ENCODE assay signal across 20 cellular contexts in genomic region chr1:94954292-94955220, GRCh38. TPM values are rescaled to one million over a fixed set of nuclear protein-coding genes. Genes with fewer than 3 reads are reported as not detected.
DNase-seq lines count a peak whose midpoint lies in the region; ATAC-seq, FAIRE-seq and TF ChIP-seq lines count a peak whose summit lies in the region.
"Had no signal": no experiment of that assay in that cellular context is flagged by ENCODE, and none has a peak within 500 bp of the region (broad histone marks: within the 10 kb centered on the region; RNA-seq: fewer than 3 reads in every experiment).

No MANE protein-coding gene starts in this region.

- H2AFZ ChIP-seq in neural progenitor cell (replicated peaks), result no peak overlapping the region

- peaks cover 32% of the 10 kb centered on the region for H3K4me1 Mint-ChIP-seq in neural progenitor cell
- H3K4me1 Mint-ChIP-seq: activated naive CD8-positive, alpha-beta T cell treated with anti-CD3 and anti-CD28 coated beads, Interleukin-2, amount 50 U/mL, for 24 hours had no signal

- ATAC-seq in left cardiac atrium, result peak; percentile 57 to 83
- ATAC-seq: activated naive CD8-positive, alpha-beta T cell treated with anti-CD3 and anti-CD28 coated beads, Interleukin-2, amount 50 U/mL, for 24 hours; activated T-cell treated with anti-CD3 and anti-CD28 coated beads, Interleukin-2, amount 50 U/mL, for 4 hours had no signal

- H4K20me1 ChIP-seq in neural progenitor cell (ENCODE audit: low read depth), result no peaks in the 10 kb centered on the region

- H3K27ac ChIP-seq in neural progenitor cell (peak overlapping the region; percentile 33), uterus (peak overlapping the region; percentile 53 to 59)
- H3K27ac ChIP-seq: 22Rv1, SK-N-MC, suprapubic skin had no signal

- FAIRE-seq in frontal cortex (lab: Jason Lieb, UNC), result no peak

- peaks cover 15% of the 10 kb centered on the region for H3K4me1 ChIP-seq in neural progenitor cell
- H3K4me1 ChIP-seq in uterus, result no peaks in the 10 kb centered on the region

- no peak overlapping the region for H3K4me3 ChIP-seq in neural progenitor cell
- H3K4me3 ChIP-seq in uterus, result no peak overlapping the region
- H3K4me3 ChIP-seq: SK-N-MC, suprapubic skin had no signal

- H3K9me3 Mint-ChIP-seq in neural progenitor cell, result peaks cover 2% of the 10 kb centered on the region
- H3K9me3 Mint-ChIP-seq: activated naive CD8-positive, alpha-beta T cell treated with anti-CD3 and anti-CD28 coated beads, Interleukin-2, amount 50 U/mL, for 24 hours; activated T-cell treated with anti-CD3 and anti-CD28 coated beads, Interleukin-2, amount 50 U/mL, for 4 hours had no signal

- H3K9me3 ChIP-seq in neural progenitor cell (ENCODE audit: low read depth) (no peaks in the 10 kb centered on the region), uterus (no peaks in the 10 kb centered on the region)
- H3K9me3 ChIP-seq: suprapubic skin had no signal

- no peaks in the 10 kb centered on the region for H3K36me3 ChIP-seq in neural progenitor cell
- H3K36me3 ChIP-seq in uterus, result no peaks in the 10 kb centered on the region
- H3K36me3 ChIP-seq: suprapubic skin had no signal

- H3F3A ChIP-seq in neural progenitor cell (ENCODE audit: low read depth), result peaks cover 7% of the 10 kb centered on the region

- H3K9ac ChIP-seq in neural progenitor cell, result no peak overlapping the region

- no peak overlapping the region for H3K4me3 Mint-ChIP-seq in neural progenitor cell
- H3K4me3 Mint-ChIP-seq: activated naive CD8-positive, alpha-beta T cell treated with anti-CD3 and anti-CD28 coated beads, Interleukin-2, amount 50 U/mL, for 24 hours; activated T-cell treated with anti-CD3 and anti-CD28 coated beads, Interleukin-2, amount 50 U/mL, for 4 hours had no signal

- H3K4me2 ChIP-seq in neural progenitor cell, result peak overlapping the region; percentile 12

- no peak for TF ChIP-seq POLR2A in uterus (IDR thresholded peaks at IDR 0.05)

- DNase-seq in NCI-H2107 (lab: John Stamatoyannopoulos, UW), result peak; percentile 5
- DNase-seq in NCI-H2107 treated with DMSO at 0.1 percent for 48 hours (lab: John Stamatoyannopoulos, UW; ENCODE audit: unreplicated experiment), result no peak
- DNase-seq in left cardiac atrium, result no peak
- DNase-seq in neural progenitor cell (ENCODE audit: low spot score), result peak; percentile 71
- DNase-seq in uterus, result no peak
- DNase-seq in frontal cortex (ENCODE audit: low spot score in 2 of 2), result no peak
- DNase-seq in retina, result no peak
- no peak for DNase-seq in NCI-H345 treated with DMSO at 0.1 percent for 48 hours (lab: John Stamatoyannopoulos, UW; ENCODE audit: unreplicated experiment)
- DNase-seq: activated CD4-positive, alpha-beta T cell treated with anti-CD3 and anti-CD28 coated beads, Interleukin-2, amount 50 U/mL, for 1 hour; activated naive CD8-positive, alpha-beta T cell treated with anti-CD3 and anti-CD28 coated beads, Interleukin-2, amount 50 U/mL, for 24 hours; activated T-cell treated with anti-CD3 and anti-CD28 coated beads, Interleukin-2, amount 50 U/mL, for 4 hours; C1 segment of cervical spinal cord; DMS153; GOT3; NCI-H146; NCI-H446; posterior cingulate gyrus had no signal

- TF ChIP-seq CTCF in neural progenitor cell (IDR thresholded peaks at IDR 0.05) (no peak), uterus (IDR thresholded peaks at IDR 0.05) (no peak)

- H3K27me3 ChIP-seq in neural progenitor cell, result no peaks in the 10 kb centered on the region
- no peaks in the 10 kb centered on the region for H3K27me3 ChIP-seq in uterus
- H3K27me3 ChIP-seq: suprapubic skin had no signal

- H3K79me2 ChIP-seq in neural progenitor cell (ENCODE audit: low read depth), result no peaks in the 10 kb centered on the region

- intact Hi-C loops in left cardiac atrium (cut with DNase I) (no loop called here), uterus (cut with DNase I; ENCODE audit: low total_unique reads) (no loop called here)

- peaks cover 3% of the 10 kb centered on the region for H3K27me3 Mint-ChIP-seq in neural progenitor cell (ENCODE audit: insufficient read depth, low read depth)
- H3K27me3 Mint-ChIP-seq: activated naive CD8-positive, alpha-beta T cell treated with anti-CD3 and anti-CD28 coated beads, Interleukin-2, amount 50 U/mL, for 24 hours had no signal

- peaks cover 6% of the 10 kb centered on the region for H3K36me3 Mint-ChIP-seq in neural progenitor cell

- no peak overlapping the region for H3K27ac Mint-ChIP-seq in neural progenitor cell
- H3K27ac Mint-ChIP-seq: activated naive CD8-positive, alpha-beta T cell treated with anti-CD3 and anti-CD28 coated beads, Interleukin-2, amount 50 U/mL, for 24 hours had no signal

RNA-seq across cellular contexts. Expression of gene CNN3, which starts 27.6 kb away (rescaled TPM):
- 100 to 1,000 TPM in 1 of 2 donors, 10 to 100 TPM in 1; 87.7 to 162 TPM for total RNA-seq in left cardiac atrium
- 477 and 644 TPM in 2 replicates for total RNA-seq in neural progenitor cell (ENCODE audit: low replicate concordance)
- total RNA-seq in uterus, result 100 to 1,000 TPM; 334 to 604 (median 452) TPM
- 171 TPM for total RNA-seq in frontal cortex

Comparison
In these comparisons a context has a peak if more than half of its experiments do, and no peak if none do; other contexts are left out.
1. DNase-seq: peak in NCI-H2107 (single experiment) and neural progenitor cell (single experiment); none in NCI-H2107 treated with DMSO at 0.1 percent for 48 hours (single experiment), left cardiac atrium (single experiment), uterus (0 of 2), frontal cortex (0 of 2), retina (single experiment) and NCI-H345 treated with DMSO at 0.1 percent for 48 hours (single experiment).